Comparison of ENCODE assay signal across 9 cellular contexts in the genomic region with DNA sequence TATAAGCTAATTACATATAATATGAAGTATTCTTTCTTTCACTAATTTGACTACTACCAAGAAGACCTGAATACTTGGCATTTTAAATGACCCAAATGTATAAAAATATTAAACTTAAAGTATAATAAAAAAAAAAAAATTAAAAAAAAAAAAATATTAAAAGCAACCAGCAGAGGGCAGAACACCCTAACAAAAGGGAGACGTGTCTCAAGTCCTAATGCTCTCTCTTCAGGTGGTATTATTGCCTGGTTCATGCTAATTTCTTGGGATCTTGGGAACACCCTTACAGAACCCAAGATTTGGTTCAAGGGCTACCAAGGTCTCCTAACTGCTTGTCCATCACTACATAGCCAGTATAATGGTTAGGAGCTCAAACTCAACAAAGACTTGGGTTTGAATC.
DNase-seq lines count a peak whose midpoint lies in the region; ATAC-seq and TF ChIP-seq lines count a peak whose summit lies in the region.
"Had no signal": no experiment of that assay in that cellular context is flagged by ENCODE, and none has a peak within 500 bp of the region (broad histone marks: within the 10 kb centered on the region; RNA-seq: fewer than 3 reads in every experiment).

No MANE protein-coding gene starts in this region.

- DNase-seq in DMS 273 (lab: John Stamatoyannopoulos, UW; ENCODE audit: unreplicated experiment) (peak; percentile 22), DMS 273 treated with DMSO at 0.1 percent for 48 hours (lab: John Stamatoyannopoulos, UW) (no peak), cerebellum (ENCODE audit: low spot score) (peak; percentile 1), osteoblast (ENCODE audit: insufficient read length, low spot score, missing footprints) (no peak), Calu3 (no peak)
- DNase-seq: activated B cell treated with CpG ODN at 0.5 μM for 24 hours had no signal

- peaks cover 15% of the 10 kb centered on the region for H3K27me3 Mint-ChIP-seq in Calu3 (ENCODE audit: unreplicated experiment)

- H3K9me3 Mint-ChIP-seq in Calu3 (ENCODE audit: low read depth, unreplicated experiment) = no peaks in the 10 kb centered on the region

- no peak overlapping the region for H3K4me2 ChIP-seq in osteoblast (ENCODE audit: insufficient read depth, low read length)

- no peak for ATAC-seq in GM21717 (IDR thresholded peaks at IDR 0.05; ENCODE audit: unreplicated experiment)
- ATAC-seq in GM19023 (IDR thresholded peaks at IDR 0.05; ENCODE audit: unreplicated experiment) = no peak

- no peak overlapping the region for H2AFZ ChIP-seq in osteoblast (ENCODE audit: low read length)

- no peak overlapping the region for H3K27ac Mint-ChIP-seq in Calu3 (ENCODE audit: unreplicated experiment)
- H3K27ac Mint-ChIP-seq: activated B cell treated with CpG ODN at 0.5 μM for 24 hours had no signal

- intact Hi-C loops in Calu3 (cut with micrococcal nuclease; ENCODE audit: unreplicated experiment) = loop anchor here (2.0 to 10.0 kb wide), 2 partner anchors 115 to 819 kb away; no protein-coding TSS in a partner anchor

- H3K4me3 Mint-ChIP-seq in Calu3 (ENCODE audit: low read depth, unreplicated experiment) = no peak overlapping the region
- H3K4me3 Mint-ChIP-seq: activated B cell treated with CpG ODN at 0.5 μM for 24 hours had no signal

- no peaks in the 10 kb centered on the region for H3K36me3 Mint-ChIP-seq in Calu3 (ENCODE audit: insufficient read depth, unreplicated experiment)

- BruUV-seq in Calu3 (replicated peaks; lab: Mats Ljungman, UMichigan) = no TSS peak

- no peaks in the 10 kb centered on the region for H4K20me1 ChIP-seq in osteoblast (ENCODE audit: insufficient read depth, low read length)

- no peak overlapping the region for H3K4me3 ChIP-seq in osteoblast (ENCODE audit: insufficient read depth, low read length)

- H3K4me1 Mint-ChIP-seq in Calu3 (ENCODE audit: low read depth, unreplicated experiment) = no peaks in the 10 kb centered on the region

- no peaks in the 10 kb centered on the region for H3K4me1 ChIP-seq in osteoblast (ENCODE audit: insufficient read depth, low read length)

- H3K27ac ChIP-seq in osteoblast (ENCODE audit: low read depth, low read length) = no peak overlapping the region

- TF ChIP-seq CTCF in LNCAP (IDR thresholded peaks at IDR 0.05) = peak; percentile 22; the same call in 1 of the 2 replicates
- TF ChIP-seq CTCF in osteoblast (IDR thresholded peaks at IDR 0.05; ENCODE audit: extremely low read depth, low read depth, low read length) = peak; percentile 45
- TF ChIP-seq CTCF in Calu3 (IDR thresholded peaks at IDR 0.05; ENCODE audit: unreplicated experiment) = no peak

- no peaks in the 10 kb centered on the region for H3K79me2 ChIP-seq in osteoblast (ENCODE audit: insufficient read depth, low read length)

- CTCF ChIA-PET in Calu3 (lab: Charles Lee) = no interaction called here

- H3K27me3 ChIP-seq in osteoblast (ENCODE audit: insufficient read depth, low read length) = no peaks in the 10 kb centered on the region

- H3K9me3 ChIP-seq in osteoblast (ENCODE audit: low read depth, low read length) = no peaks in the 10 kb centered on the region

- no peaks in the 10 kb centered on the region for H3K36me3 ChIP-seq in osteoblast (ENCODE audit: insufficient read depth, low read length)

Comparison
In these comparisons a context has a peak if more than half of its experiments do, and no peak if none do; other contexts are left out.
1. DNase-seq: peak in DMS 273 (single experiment) and cerebellum (single experiment); none in DMS 273 treated with DMSO at 0.1 percent for 48 hours (single experiment), osteoblast (single experiment) and Calu3 (single experiment).